In the genomic region with DNA sequence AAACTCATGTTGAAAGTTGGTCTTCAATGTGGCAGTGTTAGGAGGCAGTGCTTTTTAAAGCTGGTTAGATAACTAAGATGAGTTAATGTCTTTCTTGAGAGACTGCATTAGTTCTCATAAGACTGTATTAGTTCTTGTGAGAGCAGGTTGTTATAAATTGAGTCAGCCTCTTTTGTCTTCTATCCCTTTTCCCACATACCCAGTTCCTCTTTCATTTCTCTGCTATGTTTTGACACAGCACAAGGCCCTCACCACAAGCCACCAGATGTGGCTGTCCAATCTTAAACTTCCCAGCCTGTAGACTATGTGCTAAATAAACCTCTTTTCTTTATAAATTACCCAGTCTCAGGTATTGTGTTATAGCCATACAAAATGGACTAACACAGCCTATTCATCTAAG, we compare ENCODE assay signal across 17 cellular contexts.
DNase-seq lines count a peak whose midpoint lies in the region; ATAC-seq lines count a peak whose summit lies in the region.
"Had no signal": no experiment of that assay in that cellular context is flagged by ENCODE, and none has a peak within 500 bp of the region (broad histone marks: within the 10 kb centered on the region; RNA-seq: fewer than 3 reads in every experiment).

No MANE protein-coding gene starts in this region.

- DNase-seq in activated naive CD4-positive, alpha-beta T cell (lab: John Stamatoyannopoulos, UW): no peak
- DNase-seq in NCI-H2171 treated with DMSO at 0.1 percent for 48 hours (lab: John Stamatoyannopoulos, UW): no peak
- DNase-seq in kidney tubule cell (ENCODE audit: low spot score): no peak
- no peak for DNase-seq in NCI-H187 treated with DMSO at 0.1 percent for 48 hours (lab: John Stamatoyannopoulos, UW)
- DNase-seq: activated CD8-positive, alpha-beta T cell treated with anti-CD3 and anti-CD28 coated beads for 36 hours; CD8-positive, alpha-beta memory T cell; effector CD4-positive, alpha-beta T cell; foreskin keratinocyte; PC-9; T-helper 17 cell had no signal

- no peak overlapping the region for H3K27ac Mint-ChIP-seq in stimulated activated memory B cell treated with anti-CD40 and anti-IgM and Interleukin-4, amounts not matched to agents 10 μg/mL and 1 μg/mL and 100 μg/mL, for 72 hours
- H3K27ac Mint-ChIP-seq: activated CD8-positive, alpha-beta T cell treated with anti-CD3 and anti-CD28 coated beads for 36 hours; CD8-positive, alpha-beta memory T cell; mesothelial cell of epicardium; progenitor cell of endocrine pancreas; T-helper 17 cell; type B pancreatic cell had no signal

- no peaks in the 10 kb centered on the region for H3K27me3 Mint-ChIP-seq in stimulated activated memory B cell treated with anti-CD40 and anti-IgM and Interleukin-4, amounts not matched to agents 10 μg/mL and 1 μg/mL and 100 μg/mL, for 72 hours
- H3K27me3 Mint-ChIP-seq: activated CD8-positive, alpha-beta T cell treated with anti-CD3 and anti-CD28 coated beads for 36 hours; progenitor cell of endocrine pancreas had no signal

- H3K4me1 Mint-ChIP-seq in stimulated activated memory B cell treated with anti-CD40 and anti-IgM and Interleukin-4, amounts not matched to agents 10 μg/mL and 1 μg/mL and 100 μg/mL, for 72 hours: no peaks in the 10 kb centered on the region
- H3K4me1 Mint-ChIP-seq: CD8-positive, alpha-beta memory T cell; T-helper 17 cell had no signal

- ATAC-seq in GM19351 (IDR thresholded peaks at IDR 0.05; ENCODE audit: unreplicated experiment) (peak; percentile 94), HG02642 (IDR thresholded peaks at IDR 0.05; ENCODE audit: poor library complexity, unreplicated experiment) (peak; percentile 54), HG03460 (IDR thresholded peaks at IDR 0.05; ENCODE audit: unreplicated experiment) (peak; percentile 81)
- peak; percentile 50 for ATAC-seq in stimulated activated memory B cell treated with anti-CD40 and anti-IgM and Interleukin-4, amounts not matched to agents 10 μg/mL and 1 μg/mL and 100 μg/mL, for 72 hours
- ATAC-seq: activated CD8-positive, alpha-beta T cell treated with anti-CD3 and anti-CD28 coated beads for 36 hours; foreskin keratinocyte; T-helper 17 cell had no signal

- no peak overlapping the region for H3K4me3 Mint-ChIP-seq in stimulated activated memory B cell treated with anti-CD40 and anti-IgM and Interleukin-4, amounts not matched to agents 10 μg/mL and 1 μg/mL and 100 μg/mL, for 72 hours
- H3K4me3 Mint-ChIP-seq: activated CD8-positive, alpha-beta T cell treated with anti-CD3 and anti-CD28 coated beads for 36 hours; CD8-positive, alpha-beta memory T cell; mesothelial cell of epicardium; T-helper 17 cell; type B pancreatic cell had no signal

- H3K36me3 Mint-ChIP-seq in stimulated activated memory B cell treated with anti-CD40 and anti-IgM and Interleukin-4, amounts not matched to agents 10 μg/mL and 1 μg/mL and 100 μg/mL, for 72 hours: no peaks in the 10 kb centered on the region
- H3K36me3 Mint-ChIP-seq: CD8-positive, alpha-beta memory T cell; mesothelial cell of epicardium; type B pancreatic cell had no signal

- no peaks in the 10 kb centered on the region for H3K9me3 Mint-ChIP-seq in stimulated activated memory B cell treated with anti-CD40 and anti-IgM and Interleukin-4, amounts not matched to agents 10 μg/mL and 1 μg/mL and 100 μg/mL, for 72 hours
- H3K9me3 Mint-ChIP-seq: activated CD8-positive, alpha-beta T cell treated with anti-CD3 and anti-CD28 coated beads for 36 hours; type B pancreatic cell had no signal
